In genomic region chr7:139635521-139636240, GRCh38 we compare ENCODE assay signal across 9 cellular contexts.
DNase-seq lines count a peak whose midpoint lies in the region; ATAC-seq and TF ChIP-seq lines count a peak whose summit lies in the region.
"Had no signal": no experiment of that assay in that cellular context is flagged by ENCODE, and none has a peak within 500 bp of the region (broad histone marks: within the 10 kb centered on the region; RNA-seq: fewer than 3 reads in every experiment).

No MANE protein-coding gene starts in this region.

- H3K4me2 ChIP-seq in mammary epithelial cell (ENCODE audit: insufficient read depth, low read depth, low read length), result no peak overlapping the region

- no peaks in the 10 kb centered on the region for H3K36me3 ChIP-seq in mammary epithelial cell (ENCODE audit: insufficient read depth, low read length)

- DNase-seq in MCF 10A (ENCODE audit: unreplicated experiment) (no peak), mammary epithelial cell (no peak), progenitor cell of endocrine pancreas (ENCODE audit: low spot score, unreplicated experiment) (no peak), NCI-H2227 (lab: John Stamatoyannopoulos, UW; ENCODE audit: unreplicated experiment) (no peak), glomerular visceral epithelial cell (ENCODE audit: extremely low spot score) (no peak)
- DNase-seq in activated naive CD4-positive, alpha-beta T cell treated with Interleukin-2 at 50 U/mL for 16 hours, result peak; percentile 62
- DNase-seq: foreskin fibroblast had no signal

- no peak overlapping the region for H2AFZ ChIP-seq in mammary epithelial cell (ENCODE audit: low read depth, low read length)

- no peak overlapping the region for H3K27ac ChIP-seq in mammary epithelial cell (ENCODE audit: insufficient read depth, low read depth, low read length)

- ATAC-seq in HG03457 (IDR thresholded peaks at IDR 0.05; ENCODE audit: unreplicated experiment) (no peak), GM19351 (IDR thresholded peaks at IDR 0.05; ENCODE audit: unreplicated experiment) (no peak)

- no peaks in the 10 kb centered on the region for H3K27me3 ChIP-seq in mammary epithelial cell (ENCODE audit: insufficient read depth, low read length)

- intact Hi-C loops in MCF 10A (cut with micrococcal nuclease) (no loop called here), mammary epithelial cell (cut with micrococcal nuclease) (no loop called here)

- POLR2A ChIA-PET in MCF 10A (lab: Yijun Ruan, JAX), result no interaction called here

- peak overlapping the region; percentile 1 for H3K27ac Mint-ChIP-seq in MCF 10A (ENCODE audit: low read depth, unreplicated experiment)
- peak overlapping the region; percentile 63 for H3K27ac Mint-ChIP-seq in progenitor cell of endocrine pancreas

- H3K36me3 Mint-ChIP-seq in MCF 10A (ENCODE audit: insufficient read depth, unreplicated experiment) (peaks cover 79% of the 10 kb centered on the region), progenitor cell of endocrine pancreas (ENCODE audit: insufficient read depth) (peaks cover 26% of the 10 kb centered on the region)

- TF ChIP-seq CTCF in MCF 10A (IDR thresholded peaks at IDR 0.05; ENCODE audit: unreplicated experiment) (no peak), mammary epithelial cell (conservative IDR thresholded peaks at IDR 0.05 in 1 of 2, IDR thresholded peaks at IDR 0.05 in 1 of 2; ENCODE audit: extremely low read depth in 1 of 2, insufficient read depth in 1 of 2, low read depth in 1 of 2, low read length in 2 of 2) (no peak), progenitor cell of endocrine pancreas (IDR thresholded peaks at IDR 0.05; ENCODE audit: unreplicated experiment) (no peak)

- dilution Hi-C loops in mammary epithelial cell (cut with HindIII; ENCODE audit: low sequenced_read_pairs), result no loop called here

- H4K20me1 ChIP-seq in mammary epithelial cell (ENCODE audit: insufficient read depth, low read length), result no peaks in the 10 kb centered on the region

- peaks cover 5% of the 10 kb centered on the region for H3K4me1 Mint-ChIP-seq in MCF 10A (ENCODE audit: insufficient read depth, unreplicated experiment)
- H3K4me1 Mint-ChIP-seq in progenitor cell of endocrine pancreas (ENCODE audit: low read depth), result peaks cover 13% of the 10 kb centered on the region

- 96% methylated on average over 17 of the region's 25 CpGs for WGBS in mammary epithelial cell (ENCODE audit: low coverage, missing lambda C conversion rate)

- no peaks in the 10 kb centered on the region for H3K9me3 ChIP-seq in mammary epithelial cell (replicated peaks; ENCODE audit: insufficient read depth, low read length)

- H3K27me3 Mint-ChIP-seq in MCF 10A (ENCODE audit: insufficient read depth, unreplicated experiment), result no peaks in the 10 kb centered on the region
- no peaks in the 10 kb centered on the region for H3K27me3 Mint-ChIP-seq in progenitor cell of endocrine pancreas

- no peak overlapping the region for H3K9ac ChIP-seq in mammary epithelial cell (ENCODE audit: insufficient read depth, low read length)

- H3K79me2 ChIP-seq in mammary epithelial cell (ENCODE audit: insufficient read depth, low read length), result peaks cover 31% of the 10 kb centered on the region

- H3K4me1 ChIP-seq in mammary epithelial cell (ENCODE audit: insufficient read depth, low read length), result no peaks in the 10 kb centered on the region

- BruUV-seq in MCF 10A (replicated peaks; lab: Mats Ljungman, UMichigan) (no TSS peak), mammary epithelial cell (replicated peaks; lab: Mats Ljungman, UMichigan) (no TSS peak)

- H3K4me3 ChIP-seq in mammary epithelial cell (replicated peaks in 1 of 3; ENCODE audit: insufficient read depth in 1 of 3, low read depth in 2 of 3, low read length in 3 of 3), result no peak overlapping the region

- in situ Hi-C loops in mammary epithelial cell (cut with MboI; ENCODE audit: low sequenced_read_pairs in 2 of 2), result no loop called here

- no peak overlapping the region for H3K4me3 Mint-ChIP-seq in MCF 10A (ENCODE audit: unreplicated experiment)
- no peak overlapping the region for H3K4me3 Mint-ChIP-seq in progenitor cell of endocrine pancreas (ENCODE audit: low read depth)

- H3K9me3 Mint-ChIP-seq in MCF 10A (ENCODE audit: unreplicated experiment), result no peaks in the 10 kb centered on the region
- H3K9me3 Mint-ChIP-seq in progenitor cell of endocrine pancreas (ENCODE audit: low read depth), result no peaks in the 10 kb centered on the region

- CTCF ChIA-PET in MCF 10A (lab: Yijun Ruan, JAX), result interaction anchor here (0.7 to 12.8 kb wide), 3 partner anchors 15 to 369 kb away, joined by 3 to 124 read pairs (median 4); no protein-coding TSS in a partner anchor
- CTCF ChIA-PET in mammary epithelial cell (lab: Charles Lee; ENCODE audit: low non-redundant PET), result no interaction called here
